ENCODE assay signal across 8 cellular contexts in genomic region chr3:185932213-185932612, GRCh38. TPM values are rescaled to one million over a fixed set of nuclear protein-coding genes. Genes with fewer than 3 reads are reported as not detected.
DNase-seq lines count a peak whose midpoint lies in the region; ATAC-seq and TF ChIP-seq lines count a peak whose summit lies in the region.

No MANE protein-coding gene starts in this region.

- H3K27ac ChIP-seq in gastroesophageal sphincter (peak overlapping the region in 2 of 4 donors; percentile 32 to 35), WERI-Rb-1 (no peak overlapping the region)

- CTCF ChIA-PET in activated B cell treated with CpG ODN at 0.5 μM for 24 hours (lab: Charles Lee) = interaction anchor here (3.6 kb wide), 1 partner anchor 11 kb away, joined by 25 read pairs; no protein-coding TSS in a partner anchor

- H3K4me3 ChIP-seq in gastroesophageal sphincter (peak overlapping the region; percentile 17 to 95), WERI-Rb-1 (ENCODE audit: low read depth, low read length) (no peak overlapping the region)

- H3K27me3 Mint-ChIP-seq in activated B cell treated with CpG ODN at 0.5 μM for 24 hours = no peaks in the 10 kb centered on the region
- no peaks in the 10 kb centered on the region for H3K27me3 Mint-ChIP-seq in stimulated activated naive B cell treated with anti-CD40 and anti-IgM and Interleukin-4, amounts not matched to agents 10 μg/mL and 1 μg/mL and 100 μg/mL, for 72 hours

- H3K36me3 ChIP-seq in gastroesophageal sphincter (no peaks in the 10 kb centered on the region), WERI-Rb-1 (peaks cover 93% of the 10 kb centered on the region)

- no peak for TF ChIP-seq EP300 in gastroesophageal sphincter (IDR thresholded peaks at IDR 0.05)

- POLR2A ChIA-PET in activated B cell treated with CpG ODN at 0.5 μM for 24 hours (lab: Charles Lee) = interaction anchor here (0.6 to 2.4 kb wide), 3 partner anchors 18 to 851 kb away, joined by 5 to 12 read pairs (median 12); partner anchors contain the start of gene EIF4A2

- ATAC-seq in activated CD4-positive, CD25-positive, alpha-beta regulatory T cell treated with anti-CD3 and anti-CD28 coated beads, Interleukin-2, amount 50 U/mL, for 24 hours = peak; percentile 7 to 18
- ATAC-seq in activated B cell treated with CpG ODN at 0.5 μM for 24 hours (ENCODE audit: low read depth) = no peak
- ATAC-seq in gastroesophageal sphincter = no peak
- ATAC-seq in stimulated activated naive B cell treated with anti-CD40 and anti-IgM and Interleukin-4, amounts not matched to agents 10 μg/mL and 1 μg/mL and 100 μg/mL, for 72 hours (replicated peaks) = no peak

- DNase-seq in activated CD4-positive, CD25-positive, alpha-beta regulatory T cell treated with anti-CD3 and anti-CD28 coated beads, Interleukin-2, amount 50 U/mL, for 72 hours = no peak
- DNase-seq in activated B cell treated with CpG ODN at 0.5 μM for 24 hours (no peak), NCI-H2196 treated with DMSO at 0.1 percent for 48 hours (lab: John Stamatoyannopoulos, UW; ENCODE audit: unreplicated experiment) (no peak), NCI-H345 (lab: John Stamatoyannopoulos, UW) (no peak), WERI-Rb-1 (no peak)
- no peak for DNase-seq in stimulated activated naive B cell treated with anti-CD40 and anti-IgM and Interleukin-4, amounts not matched to agents 10 μg/mL and 1 μg/mL and 100 μg/mL, for 72 hours

- peaks cover 46 to 85% (median 58%) of the 10 kb centered on the region in 3 donors for H3K4me1 ChIP-seq in gastroesophageal sphincter

- H3K4me3 Mint-ChIP-seq in activated B cell treated with CpG ODN at 0.5 μM for 24 hours = peak overlapping the region; percentile 99
- H3K4me3 Mint-ChIP-seq in stimulated activated naive B cell treated with anti-CD40 and anti-IgM and Interleukin-4, amounts not matched to agents 10 μg/mL and 1 μg/mL and 100 μg/mL, for 72 hours = peak overlapping the region; percentile 77 to 86

- H3K9me3 ChIP-seq in gastroesophageal sphincter (no peaks in the 10 kb centered on the region), WERI-Rb-1 (ENCODE audit: severe bottlenecking) (no peaks in the 10 kb centered on the region)

- no peak for TF ChIP-seq CTCF in activated B cell treated with CpG ODN at 0.5 μM for 24 hours (IDR thresholded peaks at IDR 0.05)
- TF ChIP-seq CTCF in gastroesophageal sphincter (IDR thresholded peaks at IDR 0.05) = no peak
- TF ChIP-seq CTCF in WERI-Rb-1 (IDR thresholded peaks at IDR 0.05; ENCODE audit: low read depth, low read length) = no peak

- peak overlapping the region; percentile 77 for H3K27ac Mint-ChIP-seq in activated B cell treated with CpG ODN at 0.5 μM for 24 hours
- H3K27ac Mint-ChIP-seq in stimulated activated naive B cell treated with anti-CD40 and anti-IgM and Interleukin-4, amounts not matched to agents 10 μg/mL and 1 μg/mL and 100 μg/mL, for 72 hours = peak overlapping the region; percentile 89

- H3K9me3 Mint-ChIP-seq in activated B cell treated with CpG ODN at 0.5 μM for 24 hours = no peaks in the 10 kb centered on the region
- no peaks in the 10 kb centered on the region for H3K9me3 Mint-ChIP-seq in stimulated activated naive B cell treated with anti-CD40 and anti-IgM and Interleukin-4, amounts not matched to agents 10 μg/mL and 1 μg/mL and 100 μg/mL, for 72 hours

- 0 to 4% methylated on average over 5 of the region's 5 CpGs for WGBS in gastroesophageal sphincter (ENCODE audit: low coverage in 1 of 2), 2 donors

- peaks cover 79% of the 10 kb centered on the region for H3K36me3 Mint-ChIP-seq in activated B cell treated with CpG ODN at 0.5 μM for 24 hours (ENCODE audit: low read depth)
- peaks cover 29 to 63% of the 10 kb centered on the region in 2 donors for H3K36me3 Mint-ChIP-seq in stimulated activated naive B cell treated with anti-CD40 and anti-IgM and Interleukin-4, amounts not matched to agents 10 μg/mL and 1 μg/mL and 100 μg/mL, for 72 hours

- H3K27me3 ChIP-seq in gastroesophageal sphincter (no peaks in the 10 kb centered on the region), WERI-Rb-1 (ENCODE audit: insufficient read depth, low read depth, severe bottlenecking) (no peaks in the 10 kb centered on the region)

- TF ChIP-seq POLR2A in gastroesophageal sphincter (IDR thresholded peaks at IDR 0.05) = no peak

- intact Hi-C loops in activated B cell treated with CpG ODN at 0.5 μM for 24 hours (cut with micrococcal nuclease) = loop anchor here (2.0 to 10.0 kb wide), 2 partner anchors 13 to 1093 kb away; no protein-coding TSS in a partner anchor

- H3K4me1 Mint-ChIP-seq in activated B cell treated with CpG ODN at 0.5 μM for 24 hours = peaks cover 88% of the 10 kb centered on the region
- H3K4me1 Mint-ChIP-seq in stimulated activated naive B cell treated with anti-CD40 and anti-IgM and Interleukin-4, amounts not matched to agents 10 μg/mL and 1 μg/mL and 100 μg/mL, for 72 hours = peaks cover 41 to 84% of the 10 kb centered on the region in 2 donors

RNA-seq across cellular contexts. Expression of gene TRA2B, which starts 5.6 kb away (rescaled TPM):
- 213 and 219 TPM in 2 replicates for total RNA-seq in activated B cell treated with CpG ODN at 0.5 μM for 24 hours
- total RNA-seq in gastroesophageal sphincter = 100 to 1,000 TPM in 3 of 4 donors, 10 to 100 TPM in 1; 87.1 to 181 (median 129) TPM

Comparison
In these comparisons a context has a peak if more than half of its experiments do, and no peak if none do; other contexts are left out.
1. ATAC-seq: peak in activated CD4-positive, CD25-positive, alpha-beta regulatory T cell treated with anti-CD3 and anti-CD28 coated beads, Interleukin-2, amount 50 U/mL, for 24 hours (2 of 2); none in activated B cell treated with CpG ODN at 0.5 μM for 24 hours (single experiment), gastroesophageal sphincter (single experiment) and stimulated activated naive B cell treated with anti-CD40 and anti-IgM and Interleukin-4, amounts not matched to agents 10 μg/mL and 1 μg/mL and 100 μg/mL, for 72 hours (0 of 2).